Comparison of ENCODE assay signal across 19 cellular contexts in the genomic region with DNA sequence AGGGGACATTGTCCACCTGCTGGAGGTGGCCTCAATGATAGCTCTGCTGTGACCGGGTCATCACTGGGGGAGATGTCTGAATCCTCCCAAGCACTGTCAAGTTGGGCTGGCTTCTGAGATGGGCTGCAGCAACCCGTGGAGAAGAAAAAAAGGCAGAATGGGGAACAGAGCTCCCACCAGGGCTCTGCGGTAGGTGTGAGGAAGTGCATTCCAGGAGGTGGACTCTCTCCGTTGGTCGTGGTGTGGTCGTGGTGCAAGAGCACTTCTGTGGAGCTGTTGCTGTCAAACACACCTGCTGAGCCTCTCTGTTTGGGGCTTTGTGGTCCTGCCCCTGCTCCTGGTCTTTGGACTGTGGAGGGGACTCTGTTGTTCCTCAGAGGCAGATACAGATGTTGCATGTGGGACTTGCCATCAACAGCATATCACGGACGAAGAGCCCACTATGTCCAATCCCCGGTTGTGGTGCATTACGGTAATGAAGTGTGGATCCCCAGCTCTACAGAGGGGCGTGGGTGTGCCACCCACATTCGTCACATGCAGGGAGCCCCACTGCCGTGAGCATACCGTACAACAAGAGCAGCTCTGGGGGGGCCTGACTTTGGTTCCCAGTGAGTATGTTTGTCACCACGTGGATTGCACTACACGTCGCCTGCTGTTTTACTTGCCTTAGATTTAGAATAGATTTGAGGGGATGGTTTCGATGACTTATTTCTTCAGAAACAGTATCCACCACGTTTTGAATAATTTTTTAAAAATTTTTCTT. TPM values are rescaled to one million over a fixed set of nuclear protein-coding genes. Genes with fewer than 3 reads are reported as not detected.
"Had no signal": no experiment of that assay in that cellular context is flagged by ENCODE, and none has a peak within 500 bp of the region (broad histone marks: within the 10 kb centered on the region; RNA-seq: fewer than 3 reads in every experiment).

No MANE protein-coding gene starts in this region.

- H3K4me1 Mint-ChIP-seq: activated CD4-positive, alpha-beta T cell treated with anti-CD3 and anti-CD28 coated beads, Interleukin-2, amount 10 ng/mL, durations not matched to agents 24 days and 14 days; activated naive CD8-positive, alpha-beta T cell treated with anti-CD3 and anti-CD28 coated beads, Interleukin-2, amount 10 ng/mL, durations not matched to agents 7 days and 5 days; natural killer cell had no signal

- H3K4me3 Mint-ChIP-seq: activated CD4-positive, alpha-beta T cell treated with anti-CD3 and anti-CD28 coated beads, Interleukin-2, amount 10 ng/mL, durations not matched to agents 24 days and 14 days; activated CD8-positive, alpha-beta T cell treated with anti-CD3 and anti-CD28 coated beads, Interleukin-2, amount 10 ng/mL, durations not matched to agents 7 days and 5 days; activated naive CD8-positive, alpha-beta T cell treated with anti-CD3 and anti-CD28 coated beads, Interleukin-2, amount 10 ng/mL, durations not matched to agents 7 days and 5 days; dendritic cell treated with granulocyte-macrophage colony-stimulating factor and Interleukin-4, amounts not matched to agents 40 ng/mL and 50 ng/mL, for 4 days; natural killer cell; stimulated activated naive CD8-positive, alpha-beta T cell treated with anti-CD3 and anti-CD28 coated beads, Interleukin-15, Interleukin-2, amounts not matched to agents 100 ng/mL and 50 ng/mL, for 24 hours; WTC11 had no signal

- H3K36me3 Mint-ChIP-seq: activated naive CD8-positive, alpha-beta T cell treated with anti-CD3 and anti-CD28 coated beads, Interleukin-2, amount 10 ng/mL, durations not matched to agents 7 days and 5 days; natural killer cell; WTC11 had no signal

- H3K9me3 Mint-ChIP-seq: activated CD4-positive, alpha-beta T cell treated with anti-CD3 and anti-CD28 coated beads, Interleukin-2, amount 10 ng/mL, durations not matched to agents 24 days and 14 days; activated naive CD8-positive, alpha-beta T cell treated with anti-CD3 and anti-CD28 coated beads, Interleukin-2, amount 10 ng/mL, durations not matched to agents 7 days and 5 days; dendritic cell treated with granulocyte-macrophage colony-stimulating factor and Interleukin-4, amounts not matched to agents 40 ng/mL and 50 ng/mL, for 4 days; natural killer cell; stimulated activated naive CD8-positive, alpha-beta T cell treated with anti-CD3 and anti-CD28 coated beads, Interleukin-15, Interleukin-2, amounts not matched to agents 100 ng/mL and 50 ng/mL, for 24 hours; WTC11 had no signal

- DNase-seq: activated CD4-positive, alpha-beta T cell treated with anti-CD3 and anti-CD28 coated beads, Interleukin-2, amount 10 ng/mL, durations not matched to agents 24 days and 14 days; activated CD8-positive, alpha-beta memory T cell treated with anti-CD3 and anti-CD28 coated beads, Interleukin-2, amount 50 U/mL, for 4 hours; activated CD8-positive, alpha-beta T cell treated with anti-CD3 and anti-CD28 coated beads, Interleukin-2, amount 10 ng/mL, durations not matched to agents 7 days and 5 days; activated naive CD8-positive, alpha-beta T cell treated with anti-CD3 and anti-CD28 coated beads, Interleukin-2, amount 10 ng/mL, durations not matched to agents 7 days and 5 days; brain microvascular endothelial cell; effector memory CD4-positive, alpha-beta T cell; foreskin keratinocyte; glutamatergic neuron; hypothalamus; mesendoderm; natural killer cell; nucleus accumbens; right cardiac atrium; T-helper 2 cell; upper lobe of left lung had no signal

- ATAC-seq: activated CD8-positive, alpha-beta T cell treated with anti-CD3 and anti-CD28 coated beads, Interleukin-2, amount 10 ng/mL, durations not matched to agents 7 days and 5 days; foreskin keratinocyte; natural killer cell; right cardiac atrium had no signal

- H3K27ac Mint-ChIP-seq: activated CD4-positive, alpha-beta T cell treated with anti-CD3 and anti-CD28 coated beads, Interleukin-2, amount 10 ng/mL, durations not matched to agents 24 days and 14 days; activated CD8-positive, alpha-beta T cell treated with anti-CD3 and anti-CD28 coated beads, Interleukin-2, amount 10 ng/mL, durations not matched to agents 7 days and 5 days; activated naive CD8-positive, alpha-beta T cell treated with anti-CD3 and anti-CD28 coated beads, Interleukin-2, amount 10 ng/mL, durations not matched to agents 7 days and 5 days; dendritic cell treated with granulocyte-macrophage colony-stimulating factor and Interleukin-4, amounts not matched to agents 40 ng/mL and 50 ng/mL, for 4 days; natural killer cell; stimulated activated naive CD8-positive, alpha-beta T cell treated with anti-CD3 and anti-CD28 coated beads, Interleukin-15, Interleukin-2, amounts not matched to agents 100 ng/mL and 50 ng/mL, for 24 hours; WTC11 had no signal

RNA-seq across cellular contexts. Expression of a gene that starts 36.0 kb away (rescaled TPM):
- total RNA-seq: activated CD8-positive, alpha-beta T cell treated with anti-CD3 and anti-CD28 coated beads, Interleukin-2, amount 10 ng/mL, durations not matched to agents 7 days and 5 days; activated naive CD8-positive, alpha-beta T cell treated with anti-CD3 and anti-CD28 coated beads, Interleukin-2, amount 10 ng/mL, durations not matched to agents 7 days and 5 days; liver; natural killer cell had no signal
